Comparison of ENCODE assay signal across 8 cellular contexts in the genomic region with DNA sequence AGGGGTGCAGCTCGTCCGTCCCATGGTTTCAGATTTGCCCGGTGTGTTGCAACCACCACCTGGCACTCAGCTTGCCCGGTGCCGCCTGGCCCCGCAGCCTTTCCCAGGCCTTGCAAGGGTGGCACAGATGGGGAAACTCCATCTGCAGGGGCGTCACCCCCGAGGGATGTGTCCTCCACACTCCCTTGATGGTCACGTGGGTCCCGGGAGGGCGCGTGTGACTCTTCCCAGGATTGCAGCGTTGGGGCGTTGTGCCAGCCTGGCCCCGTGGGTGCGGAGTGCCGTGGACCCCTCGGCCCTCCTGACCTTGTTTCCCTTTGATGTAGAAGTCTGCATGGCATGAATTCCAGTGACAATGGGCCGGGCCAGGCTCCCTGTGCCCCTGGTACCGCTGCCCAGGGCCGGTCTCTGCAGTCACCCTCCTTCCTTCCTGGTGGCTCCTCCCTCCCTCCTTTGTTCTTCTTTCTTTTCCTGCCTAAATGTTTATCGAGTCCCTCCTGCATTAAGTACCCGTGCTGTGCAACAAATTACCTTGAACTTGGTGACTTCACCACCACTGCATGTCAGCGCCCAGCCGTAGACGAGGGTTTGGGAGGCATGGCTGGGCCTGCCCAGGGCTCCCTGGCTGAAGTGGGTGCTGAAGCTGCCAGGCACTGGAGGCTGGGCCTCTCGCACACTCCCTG. TPM values are rescaled to one million over a fixed set of nuclear protein-coding genes. Genes with fewer than 3 reads are reported as not detected.
A peak's percentile ranks its signal among the peaks of the same experiment; 100 is the strongest.
DNase-seq lines count a peak whose midpoint lies in the region; ATAC-seq and TF ChIP-seq lines count a peak whose summit lies in the region.

No MANE protein-coding gene starts in this region.

- no peaks in the 10 kb centered on the region for H3K9me3 ChIP-seq in mucosa of descending colon

- H3K4me1 ChIP-seq in mucosa of descending colon (ENCODE audit: low read depth) = peaks cover 22% of the 10 kb centered on the region

- H3K27ac Mint-ChIP-seq in brain = peak overlapping the region in 3 of 5 experiments; percentile 71 to 89 (median 77)

- H3K27me3 Mint-ChIP-seq in brain = peaks cover 2% of the 10 kb centered on the region

- H3K4me1 Mint-ChIP-seq in brain = peaks cover 18% of the 10 kb centered on the region

- ATAC-seq in mucosa of descending colon = peak; percentile 53
- ATAC-seq in HG03025 (IDR thresholded peaks at IDR 0.05; ENCODE audit: low FRiP score, unreplicated experiment) = no peak

- no peak overlapping the region for H3K4me3 Mint-ChIP-seq in brain

- DNase-seq in DMS 273 treated with DMSO at 0.1 percent for 48 hours (lab: John Stamatoyannopoulos, UW) = peak; percentile 58
- DNase-seq in NCI-H2107 (lab: John Stamatoyannopoulos, UW) = peak; percentile 84
- peak; percentile 47 to 80 (median 70) for DNase-seq in mucosa of descending colon
- DNase-seq in cerebellar nuclear complex (lab: John Stamatoyannopoulos, UW) = no peak
- no peak for DNase-seq in activated CD4-positive, alpha-beta T cell treated with anti-CD3 and anti-CD28 coated beads for 4 hours
- DNase-seq in KG1 (lab: John Stamatoyannopoulos, UW) = no peak

- TF ChIP-seq CTCF in brain (conservative IDR thresholded peaks at IDR 0.05) = no peak
- no peak for TF ChIP-seq CTCF in mucosa of descending colon (IDR thresholded peaks at IDR 0.05)

- H3K36me3 ChIP-seq in mucosa of descending colon (ENCODE audit: low read depth) = no peaks in the 10 kb centered on the region

- H3K36me3 Mint-ChIP-seq in brain = no peaks in the 10 kb centered on the region

- H3K4me3 ChIP-seq in mucosa of descending colon = no peak overlapping the region

- intact Hi-C loops in mucosa of descending colon (cut with DNase I, micrococcal nuclease) = loop anchor here in 1 of 2 donors (5.0 kb wide), 1 partner anchor 165 kb away; no protein-coding TSS in a partner anchor

- no peaks in the 10 kb centered on the region for H3K9me3 Mint-ChIP-seq in brain

RNA-seq across cellular contexts. Expression of a gene that starts 22.9 kb away (rescaled TPM):
- polyA plus RNA-seq in brain (ENCODE audit: insufficient read depth, low read depth, low replicate concordance) = 27.4 TPM
- 10 to 100 TPM; 15.9 to 16.3 (median 16.3) TPM for total RNA-seq in mucosa of descending colon

RNA-seq across cellular contexts. Expression of a gene that starts 36.2 kb away (rescaled TPM):
- 63.4 TPM for polyA plus RNA-seq in brain (ENCODE audit: insufficient read depth, low read depth, low replicate concordance)
- total RNA-seq in mucosa of descending colon = 10 to 100 TPM; 36.2 to 64.5 (median 56.8) TPM

RNA-seq across cellular contexts. Expression of a gene that starts 52.7 kb away (rescaled TPM):
- polyA plus RNA-seq in brain (ENCODE audit: insufficient read depth, low read depth, low replicate concordance) = 46.2 TPM
- 100 to 1,000 TPM in 1 of 3 donors, 10 to 100 TPM in 2; 77.7 to 120 (median 97.7) TPM for total RNA-seq in mucosa of descending colon

Comparison
In these comparisons a context has a peak if more than half of its experiments do, and no peak if none do; other contexts are left out.
1. DNase-seq: peak in DMS 273 treated with DMSO at 0.1 percent for 48 hours (single experiment), NCI-H2107 (single experiment) and mucosa of descending colon (3 of 3); none in cerebellar nuclear complex (0 of 2), activated CD4-positive, alpha-beta T cell treated with anti-CD3 and anti-CD28 coated beads for 4 hours (0 of 2) and KG1 (single experiment).